ENCODE assay signal across 9 cellular contexts in genomic region chr4:143515905-143516304, GRCh38. TPM values are rescaled to one million over a fixed set of nuclear protein-coding genes. Genes with fewer than 3 reads are reported as not detected.
DNase-seq lines count a peak whose midpoint lies in the region; ATAC-seq, FAIRE-seq and TF ChIP-seq lines count a peak whose summit lies in the region.
"Had no signal": no experiment of that assay in that cellular context is flagged by ENCODE, and none has a peak within 500 bp of the region (broad histone marks: within the 10 kb centered on the region; RNA-seq: fewer than 3 reads in every experiment).

No MANE protein-coding gene starts in this region.

- H3K36me3 Mint-ChIP-seq in activated naive CD8-positive, alpha-beta T cell: peaks cover 13% of the 10 kb centered on the region
- peaks cover 31% of the 10 kb centered on the region for H3K36me3 Mint-ChIP-seq in type B pancreatic cell

- H3K4me2 ChIP-seq in keratinocyte (ENCODE audit: control insufficient read depth, extremely low read depth, insufficient read depth, low read depth, low read length): peak overlapping the region; percentile 91

- no peaks in the 10 kb centered on the region for H3K9me3 ChIP-seq in heart right ventricle
- no peaks in the 10 kb centered on the region for H3K9me3 ChIP-seq in keratinocyte (ENCODE audit: control insufficient read depth, low read depth, low read length)
- no peaks in the 10 kb centered on the region for H3K9me3 ChIP-seq in esophagus squamous epithelium

- TF ChIP-seq POLR2A in esophagus squamous epithelium (IDR thresholded peaks at IDR 0.05): no peak

- intact Hi-C loops in heart right ventricle (cut with DNase I) (no loop called here), Right ventricle myocardium superior (cut with DNase I) (no loop called here), esophagus squamous epithelium (cut with DNase I) (no loop called here)

- H3K27me3 ChIP-seq in heart right ventricle (no peaks in the 10 kb centered on the region), keratinocyte (ENCODE audit: control insufficient read depth, extremely low read depth, insufficient read depth, low read length) (no peaks in the 10 kb centered on the region), esophagus squamous epithelium (no peaks in the 10 kb centered on the region)

- peaks cover 61% of the 10 kb centered on the region for H3K4me1 Mint-ChIP-seq in activated naive CD8-positive, alpha-beta T cell (ENCODE audit: low read depth)
- H3K4me1 Mint-ChIP-seq in type B pancreatic cell (ENCODE audit: unreplicated experiment): peaks cover 33% of the 10 kb centered on the region

- H4K20me1 ChIP-seq in keratinocyte (ENCODE audit: control insufficient read depth, extremely low read depth, insufficient read depth, low read length): no peaks in the 10 kb centered on the region

- no peaks in the 10 kb centered on the region for H3K9me1 ChIP-seq in keratinocyte (ENCODE audit: control insufficient read depth, extremely low read depth, insufficient read depth, low read length)

- no peak for DNase-seq in heart right ventricle
- no peak for DNase-seq in Right ventricle myocardium superior
- DNase-seq in keratinocyte (ENCODE audit: low read depth, low spot score): no peak
- no peak for DNase-seq in type B pancreatic cell (ENCODE audit: extremely low spot score, unreplicated experiment)
- DNase-seq in NCI-H1417 (lab: John Stamatoyannopoulos, UW): no peak
- DNase-seq in esophagus squamous epithelium (lab: John Stamatoyannopoulos, UW): no peak
- DNase-seq: NCI-H446 treated with DMSO at 0.1 percent for 48 hours had no signal

- ATAC-seq in heart right ventricle (no peak), Right ventricle myocardium superior (ENCODE audit: poor library complexity) (no peak), GM21723 (IDR thresholded peaks at IDR 0.05; ENCODE audit: unreplicated experiment) (no peak)

- H3K36me3 ChIP-seq in heart right ventricle: peaks cover 0 to 42% (median 14%) of the 10 kb centered on the region in 9 donors
- peaks cover 7 to 9% of the 10 kb centered on the region in 2 experiments for H3K36me3 ChIP-seq in keratinocyte (ENCODE audit: control insufficient read depth in 2 of 2, extremely low read depth in 1 of 2, insufficient read depth in 2 of 2, low read length in 2 of 2)
- H3K36me3 ChIP-seq in esophagus squamous epithelium: peaks cover 0 to 36% (median 0%) of the 10 kb centered on the region in 3 donors

- TF ChIP-seq CTCF in heart right ventricle (IDR thresholded peaks at IDR 0.05) (no peak), keratinocyte (optimal IDR thresholded peaks at IDR 0.05 in 1 of 3, IDR thresholded peaks at IDR 0.05 in 1 of 3, conservative IDR thresholded peaks at IDR 0.05 in 1 of 3; ENCODE audit: extremely low read depth in 1 of 3, insufficient read depth in 2 of 3, low read length in 3 of 3) (no peak), type B pancreatic cell (conservative IDR thresholded peaks at IDR 0.05) (no peak), esophagus squamous epithelium (IDR thresholded peaks at IDR 0.05) (no peak)

- peaks cover 70% of the 10 kb centered on the region for H3K79me2 ChIP-seq in keratinocyte (ENCODE audit: control insufficient read depth, insufficient read depth, low read length)

- no peaks in the 10 kb centered on the region for H3K9me3 Mint-ChIP-seq in activated naive CD8-positive, alpha-beta T cell (ENCODE audit: low read depth)
- H3K9me3 Mint-ChIP-seq in type B pancreatic cell: no peaks in the 10 kb centered on the region

- H3K4me1 ChIP-seq in heart right ventricle (peaks cover 0 to 69% (median 56%) of the 10 kb centered on the region in 9 donors), keratinocyte (ENCODE audit: control insufficient read depth, extremely low read depth, insufficient read depth, low read length) (peaks cover 14% of the 10 kb centered on the region), esophagus squamous epithelium (peaks cover 7 to 73% (median 13%) of the 10 kb centered on the region in 3 donors)

- FAIRE-seq in keratinocyte (lab: Jason Lieb, UNC): no peak

- peak overlapping the region in 1 of 10 donors; percentile 98 for H3K27ac ChIP-seq in heart right ventricle
- H3K27ac ChIP-seq in keratinocyte (ENCODE audit: control insufficient read depth, insufficient read depth, low read length): no peak overlapping the region
- H3K27ac ChIP-seq in esophagus squamous epithelium: peak overlapping the region in 1 of 4 donors; percentile 99

- dilution Hi-C loops in keratinocyte (cut with MboI; ENCODE audit: extremely low pct_ligation_motif_present, low sequenced_read_pairs): no loop called here

- H3K9ac ChIP-seq in keratinocyte (ENCODE audit: control insufficient read depth, extremely low read depth, insufficient read depth, low read length): no peak overlapping the region

- no peaks in the 10 kb centered on the region for H3K27me3 Mint-ChIP-seq in activated naive CD8-positive, alpha-beta T cell
- H3K27me3 Mint-ChIP-seq in type B pancreatic cell: no peaks in the 10 kb centered on the region

- H3K4me3 ChIP-seq in heart right ventricle (peak overlapping the region in 8 of 10 donors; percentile 6 to 92 (median 84)), keratinocyte (ENCODE audit: control insufficient read depth in 2 of 3, extremely low read depth in 1 of 3, insufficient read depth in 2 of 3, low read depth in 1 of 3, low read length in 3 of 3) (peak overlapping the region in 2 of 3 experiments; percentile 94 to 95), esophagus squamous epithelium (peak overlapping the region in 1 of 4 donors; percentile 1)

- no peak overlapping the region for H2AFZ ChIP-seq in keratinocyte (ENCODE audit: control insufficient read depth, low read length)

- peak overlapping the region; percentile 68 for H3K27ac Mint-ChIP-seq in activated naive CD8-positive, alpha-beta T cell
- H3K27ac Mint-ChIP-seq in type B pancreatic cell: peak overlapping the region; percentile 1

- peak overlapping the region; percentile 98 for H3K4me3 Mint-ChIP-seq in activated naive CD8-positive, alpha-beta T cell
- H3K4me3 Mint-ChIP-seq in type B pancreatic cell: peak overlapping the region; percentile 96

RNA-seq across cellular contexts. Expression of gene SMARCA5, which starts 2.4 kb away (rescaled TPM):
- total RNA-seq in heart right ventricle (10 to 100 TPM; 25.4 to 39.7 (median 34.6) TPM), Right ventricle myocardium superior (27.9 TPM), type B pancreatic cell (ENCODE audit: low replicate concordance) (52.2 and 69.2 TPM in 2 replicates), esophagus squamous epithelium (10 to 100 TPM; 13.6 to 28.4 (median 22.9) TPM)
- polyA plus RNA-seq in heart right ventricle (10 to 100 TPM; 10.4 to 10.6 TPM), keratinocyte (12.6 to 24.7 TPM (median 15.2 TPM) in 3 replicates)
- polyA plus RNA-seq in keratinocyte (2011; ENCODE audit: low read depth): 154 TPM
- polyA plus RNA-seq in keratinocyte (2011; cell fraction: cytosol; rRNA removed): 12.1 and 19.2 TPM in 2 replicates
- polyA plus RNA-seq in keratinocyte (2011; cell fraction: nucleus; rRNA removed): 13.8 and 20.2 TPM in 2 replicates
- polyA plus RNA-seq in keratinocyte (2012; ENCODE audit: low replicate concordance): 28.6 and 29.9 TPM in 2 replicates
- polyA minus RNA-seq in keratinocyte: 8.1 to 30.0 TPM (median 12.8 TPM) in 3 replicates
- 21.5 TPM for polyA minus RNA-seq in keratinocyte (2011; cell fraction: cytosol; rRNA and poly(A)+ RNA removed)
- polyA minus RNA-seq in keratinocyte (2011; cell fraction: nucleus; rRNA and poly(A)+ RNA removed): 13.0 and 29.6 TPM in 2 replicates
